In the genomic region with DNA sequence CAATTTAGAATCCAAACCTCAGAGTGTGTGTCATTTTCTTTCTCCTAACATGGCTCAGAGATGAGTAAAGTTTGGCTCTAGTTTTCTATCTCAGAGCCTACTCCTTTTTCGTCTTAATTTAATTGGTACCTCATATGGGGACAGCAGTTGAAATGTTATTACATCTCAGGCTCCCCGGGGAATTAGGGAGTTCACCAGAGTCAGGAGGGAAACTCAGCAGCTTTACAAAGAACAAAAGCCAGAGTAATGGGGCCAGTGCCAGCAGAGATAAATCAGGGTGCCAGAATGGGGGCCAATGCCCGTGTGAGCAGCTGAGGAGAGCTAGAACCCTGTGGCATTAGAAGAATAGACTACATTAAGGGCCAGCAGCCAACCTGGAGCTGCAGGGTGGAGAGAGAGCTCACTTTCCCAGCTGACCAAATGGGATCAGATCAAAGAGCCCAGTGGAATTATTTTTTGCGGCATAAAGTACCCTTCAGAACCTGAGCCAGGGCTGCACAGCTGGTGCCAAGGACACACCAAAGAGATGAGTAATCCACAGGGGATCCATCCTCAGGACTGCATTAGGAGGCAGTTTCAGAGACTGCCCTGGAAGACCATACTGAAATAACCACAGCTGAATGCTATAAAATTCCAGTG, we compare ENCODE assay signal across 17 cellular contexts.
A peak's percentile ranks its signal among the peaks of the same experiment; 100 is the strongest.
DNase-seq lines count a peak whose midpoint lies in the region; ATAC-seq and TF ChIP-seq lines count a peak whose summit lies in the region.
"Had no signal": no experiment of that assay in that cellular context is flagged by ENCODE, and none has a peak within 500 bp of the region (broad histone marks: within the 10 kb centered on the region; RNA-seq: fewer than 3 reads in every experiment).

No MANE protein-coding gene starts in this region.

- no peak overlapping the region for H2BK5ac ChIP-seq in mesenchymal stem cell (ENCODE audit: low read depth, low read length, poor library complexity, severe bottlenecking)

- H2AK5ac ChIP-seq in mesenchymal stem cell (ENCODE audit: low read length, severe bottlenecking), result no peak overlapping the region

- H3K4me1 ChIP-seq in SJCRH30, result peaks cover 12% of the 10 kb centered on the region
- H3K4me1 ChIP-seq in mesenchymal stem cell (ENCODE audit: control insufficient read depth, insufficient read depth, low read depth, low read length), result no peaks in the 10 kb centered on the region
- H3K4me1 ChIP-seq: tibial nerve had no signal

- peak overlapping the region in 1 of 2 experiments; percentile 16 for H3K4ac ChIP-seq in mesenchymal stem cell (ENCODE audit: low read depth in 1 of 2, low read length in 2 of 2)

- no peak overlapping the region for H3K23ac ChIP-seq in mesenchymal stem cell (ENCODE audit: low read length in 2 of 2)

- no peak overlapping the region for H3K4me2 ChIP-seq in mesenchymal stem cell (ENCODE audit: low read length, poor library complexity, severe bottlenecking)

- no peak overlapping the region for H2BK120ac ChIP-seq in mesenchymal stem cell (ENCODE audit: low read depth, low read length)

- no peak for TF ChIP-seq CTCF in type B pancreatic cell (conservative IDR thresholded peaks at IDR 0.05)

- H2BK15ac ChIP-seq in mesenchymal stem cell (ENCODE audit: low read depth, poor library complexity, severe bottlenecking), result no peak overlapping the region

- H3K36me3 Mint-ChIP-seq in type B pancreatic cell, result no peaks in the 10 kb centered on the region

- H3K27me3 ChIP-seq in SJCRH30, result no peaks in the 10 kb centered on the region
- H3K27me3 ChIP-seq in mesenchymal stem cell (ENCODE audit: control insufficient read depth in 1 of 2, insufficient read depth in 1 of 2, low read length in 2 of 2), result no peaks in the 10 kb centered on the region
- H3K27me3 ChIP-seq: tibial nerve had no signal

- H2BK12ac ChIP-seq in mesenchymal stem cell (ENCODE audit: low read length in 2 of 2), result no peak overlapping the region

- no peak overlapping the region for H3K27ac Mint-ChIP-seq in type B pancreatic cell
- H3K27ac Mint-ChIP-seq: activated CD4-positive, alpha-beta memory T cell treated with anti-CD3 and anti-CD28 coated beads, Interleukin-2, amount 10 ng/mL, durations not matched to agents 7 days and 5 days had no signal

- peak overlapping the region; percentile 34 for H3K4me3 Mint-ChIP-seq in type B pancreatic cell
- H3K4me3 Mint-ChIP-seq: activated CD4-positive, alpha-beta memory T cell treated with anti-CD3 and anti-CD28 coated beads, Interleukin-2, amount 10 ng/mL, durations not matched to agents 7 days and 5 days had no signal

- H3K36me3 ChIP-seq in SJCRH30, result no peaks in the 10 kb centered on the region
- no peaks in the 10 kb centered on the region for H3K36me3 ChIP-seq in mesenchymal stem cell (ENCODE audit: control insufficient read depth in 1 of 2, insufficient read depth in 2 of 2, low read depth in 1 of 2, low read length in 2 of 2)
- H3K36me3 ChIP-seq: tibial nerve had no signal

- no peak overlapping the region for H3K18ac ChIP-seq in mesenchymal stem cell (ENCODE audit: low read depth in 1 of 2, low read length in 2 of 2)

- no peak overlapping the region for H4K91ac ChIP-seq in mesenchymal stem cell (ENCODE audit: low read length)

- H3K27me3 Mint-ChIP-seq in type B pancreatic cell, result no peaks in the 10 kb centered on the region
- H3K27me3 Mint-ChIP-seq: activated CD4-positive, alpha-beta memory T cell treated with anti-CD3 and anti-CD28 coated beads, Interleukin-2, amount 10 ng/mL, durations not matched to agents 7 days and 5 days had no signal

- H3K4me3 ChIP-seq in SJCRH30, result no peak overlapping the region
- H3K4me3 ChIP-seq in mesenchymal stem cell (ENCODE audit: insufficient read depth in 1 of 2, low read depth in 1 of 2, low read length in 2 of 2), result peak overlapping the region in 1 of 2 experiments; percentile 24
- H3K4me3 ChIP-seq: tibial nerve had no signal

- ATAC-seq in HG02678 (IDR thresholded peaks at IDR 0.05; ENCODE audit: unreplicated experiment), result no peak
- ATAC-seq: esophagus mucosa had no signal

- no peak overlapping the region for H4K8ac ChIP-seq in mesenchymal stem cell (ENCODE audit: low read length)

- H3K9me3 ChIP-seq in SJCRH30 (replicated peaks), result no peaks in the 10 kb centered on the region
- no peaks in the 10 kb centered on the region for H3K9me3 ChIP-seq in mesenchymal stem cell (ENCODE audit: control insufficient read depth, low read length)
- H3K9me3 ChIP-seq: tibial nerve had no signal

- no peaks in the 10 kb centered on the region for H3K79me1 ChIP-seq in mesenchymal stem cell (replicated peaks; ENCODE audit: low read length, poor library complexity, severe bottlenecking)

- peaks cover 4% of the 10 kb centered on the region for H3K9me3 Mint-ChIP-seq in type B pancreatic cell
- H3K9me3 Mint-ChIP-seq: activated CD4-positive, alpha-beta memory T cell treated with anti-CD3 and anti-CD28 coated beads, Interleukin-2, amount 10 ng/mL, durations not matched to agents 7 days and 5 days had no signal

- no peak overlapping the region for H3K27ac ChIP-seq in SJCRH30
- H3K27ac ChIP-seq in mesenchymal stem cell (ENCODE audit: low read length, poor library complexity, severe bottlenecking), result no peak overlapping the region
- H3K27ac ChIP-seq: 22Rv1, tibial nerve had no signal

- H3K4me1 Mint-ChIP-seq in type B pancreatic cell (ENCODE audit: unreplicated experiment), result peaks cover 12% of the 10 kb centered on the region
- H3K4me1 Mint-ChIP-seq: activated CD4-positive, alpha-beta memory T cell treated with anti-CD3 and anti-CD28 coated beads, Interleukin-2, amount 10 ng/mL, durations not matched to agents 7 days and 5 days had no signal

- H2AFZ ChIP-seq in mesenchymal stem cell (ENCODE audit: low read depth, low read length), result peak overlapping the region; percentile 63

- DNase-seq in DMS153 (lab: John Stamatoyannopoulos, UW) (peak; percentile 24), DMS153 treated with DMSO at 0.1 percent for 48 hours (lab: John Stamatoyannopoulos, UW; ENCODE audit: unreplicated experiment) (no peak), SJCRH30 (peak; percentile 38 to 59), mesenchymal stem cell (no peak), type B pancreatic cell (ENCODE audit: extremely low spot score, unreplicated experiment) (no peak), NCI-H446 treated with DMSO at 0.1 percent for 48 hours (lab: John Stamatoyannopoulos, UW) (no peak), mesenteric fat pad (ENCODE audit: low spot score) (no peak)
- DNase-seq: activated CD4-positive, alpha-beta memory T cell treated with anti-CD3 and anti-CD28 coated beads, Interleukin-2, amount 10 ng/mL, durations not matched to agents 7 days and 5 days; amygdala; hippocampal formation; NCI-H774; stimulated activated CD4-positive, alpha-beta T cell treated with anti-CD3 and anti-CD28 coated beads, Interleukin-4, amount 100 ng/mL, for 1 hour; T-helper 9 cell had no signal

- 78% methylated on average over 4 of the region's 4 CpGs for WGBS in mesenchymal stem cell

- no peak overlapping the region for H3K9ac ChIP-seq in mesenchymal stem cell (ENCODE audit: low read length)

- no peak overlapping the region for H3K14ac ChIP-seq in mesenchymal stem cell (ENCODE audit: low read length in 2 of 2)

Comparison
In these comparisons a context has a peak if more than half of its experiments do, and no peak if none do; other contexts are left out.
1. DNase-seq: peak in DMS153 (single experiment) and SJCRH30 (2 of 2); none in DMS153 treated with DMSO at 0.1 percent for 48 hours (single experiment), mesenchymal stem cell (single experiment), type B pancreatic cell (single experiment), NCI-H446 treated with DMSO at 0.1 percent for 48 hours (single experiment) and mesenteric fat pad (single experiment).